In genomic region chr20:19883501-19883900, GRCh38 we compare ENCODE assay signal across 35 cellular contexts.
"Had no signal": no experiment of that assay in that cellular context is flagged by ENCODE, and none has a peak within 500 bp of the region (broad histone marks: within the 10 kb centered on the region; RNA-seq: fewer than 3 reads in every experiment).

No MANE protein-coding gene starts in this region.

- H3K36me3 ChIP-seq: adrenal gland, MG63 had no signal

- H3K27ac ChIP-seq: VCaP had no signal

- FAIRE-seq: bronchial epithelial cell had no signal

- H3K4me3 ChIP-seq: adrenal gland, MG63 had no signal

- H3K4me1 Mint-ChIP-seq: activated B cell treated with CpG ODN at 0.5 μM for 24 hours had no signal

- H3K9me3 Mint-ChIP-seq: activated B cell treated with CpG ODN at 0.5 μM for 24 hours; activated CD4-positive, alpha-beta memory T cell treated with anti-CD3 and anti-CD28 coated beads for 36 hours; activated naive CD4-positive, alpha-beta T cell treated with anti-CD3 and anti-CD28 coated beads for 36 hours; activated naive CD4-positive, alpha-beta T cell treated with anti-CD3 and anti-CD28 coated beads, Interleukin-2, amount 50 U/mL, for 72 hours; activated T-cell treated with anti-CD3 and anti-CD28 coated beads, Interleukin-2, amount 50 U/mL, for 4 hours; activated T-helper 1 cell treated with anti-CD3 and anti-CD28 coated beads, Interleukin-12 subunit alpha, Interleukin-12 subunit beta, Interleukin-2, Interleukin-4 antibody, amounts not matched to agents 30 ng/mL and 10 ng/mL and 1 ng/mL, durations not matched to agents 14 hours and 24 hours and 36 hours; brain had no signal

- H3K27me3 Mint-ChIP-seq: brain had no signal

- H3K9me3 ChIP-seq: adrenal gland, MG63 had no signal

- H3K27ac Mint-ChIP-seq: activated B cell treated with CpG ODN at 0.5 μM for 24 hours; activated CD4-positive, alpha-beta memory T cell treated with anti-CD3 and anti-CD28 coated beads for 36 hours; activated naive CD4-positive, alpha-beta T cell treated with anti-CD3 and anti-CD28 coated beads for 36 hours; activated naive CD4-positive, alpha-beta T cell treated with anti-CD3 and anti-CD28 coated beads, Interleukin-2, amount 50 U/mL, for 72 hours; activated T-helper 1 cell treated with anti-CD3 and anti-CD28 coated beads, Interleukin-12 subunit alpha, Interleukin-12 subunit beta, Interleukin-2, Interleukin-4 antibody, amounts not matched to agents 30 ng/mL and 10 ng/mL and 1 ng/mL, durations not matched to agents 14 hours and 24 hours and 36 hours; brain had no signal

- DNase-seq: activated B cell treated with CpG ODN at 0.5 μM for 24 hours; activated CD4-positive, alpha-beta memory T cell treated with anti-CD3 and anti-CD28 coated beads for 36 hours; activated CD4-positive, alpha-beta T cell treated with anti-CD3 and anti-CD28 coated beads for 4 hours; activated CD4-positive, alpha-beta T cell treated with anti-CD3 and anti-CD28 coated beads, Interleukin-2, amount 50 U/mL, for 1 hour; activated CD4-positive, CD25-positive, alpha-beta regulatory T cell treated with anti-CD3 and anti-CD28 coated beads, Interleukin-2, amount 50 U/mL, for 72 hours; activated CD8-positive, alpha-beta memory T cell treated with anti-CD3 and anti-CD28 coated beads, Interleukin-2, amount 50 U/mL, for 4 hours; activated gamma-delta T cell treated with Interleukin-2 at 50 U/mL for 16 hours; activated naive CD4-positive, alpha-beta T cell treated with anti-CD3 and anti-CD28 coated beads for 36 hours; activated T-cell treated with anti-CD3 and anti-CD28 coated beads for 4 hours; activated T-cell treated with anti-CD3 and anti-CD28 coated beads, Interleukin-2, amount 50 U/mL, for 4 hours; adrenal gland; central memory CD4-positive, alpha-beta T cell; Karpas-422; KBM-7; MG63; NCI-H1048; NCI-H1105 treated with DMSO at 0.1 percent for 48 hours; NCI-H1436; NCI-H1694; NCI-H1930; NCI-H2081 treated with DMSO at 0.1 percent for 48 hours; NCI-H345; NCI-H524 treated with DMSO at 0.1 percent for 48 hours; SIG-M5; SW 1271; T-helper 1 cell; T-helper 2 cell; T-helper 9 cell had no signal

- H3K36me3 Mint-ChIP-seq: activated CD4-positive, alpha-beta memory T cell treated with anti-CD3 and anti-CD28 coated beads for 36 hours; activated naive CD4-positive, alpha-beta T cell treated with anti-CD3 and anti-CD28 coated beads, Interleukin-2, amount 50 U/mL, for 72 hours had no signal

- H3K27me3 ChIP-seq: adrenal gland, MG63 had no signal

- ATAC-seq: activated naive CD4-positive, alpha-beta T cell treated with anti-CD3 and anti-CD28 coated beads, Interleukin-2, amount 50 U/mL, for 72 hours; activated T-cell treated with anti-CD3 and anti-CD28 coated beads, Interleukin-2, amount 50 U/mL, for 4 hours; Right ventricle myocardium inferior; SK-N-SH treated with all-trans-retinoic acid at 6 μM for 48 hours had no signal

- H3K4me3 Mint-ChIP-seq: activated B cell treated with CpG ODN at 0.5 μM for 24 hours; activated CD4-positive, alpha-beta memory T cell treated with anti-CD3 and anti-CD28 coated beads for 36 hours; activated naive CD4-positive, alpha-beta T cell treated with anti-CD3 and anti-CD28 coated beads for 36 hours; activated T-cell treated with anti-CD3 and anti-CD28 coated beads, Interleukin-2, amount 50 U/mL, for 4 hours; activated T-helper 1 cell treated with anti-CD3 and anti-CD28 coated beads, Interleukin-12 subunit alpha, Interleukin-12 subunit beta, Interleukin-2, Interleukin-4 antibody, amounts not matched to agents 30 ng/mL and 10 ng/mL and 1 ng/mL, durations not matched to agents 14 hours and 24 hours and 36 hours; brain had no signal
